ENCODE assay signal across 14 cellular contexts in the genomic region with DNA sequence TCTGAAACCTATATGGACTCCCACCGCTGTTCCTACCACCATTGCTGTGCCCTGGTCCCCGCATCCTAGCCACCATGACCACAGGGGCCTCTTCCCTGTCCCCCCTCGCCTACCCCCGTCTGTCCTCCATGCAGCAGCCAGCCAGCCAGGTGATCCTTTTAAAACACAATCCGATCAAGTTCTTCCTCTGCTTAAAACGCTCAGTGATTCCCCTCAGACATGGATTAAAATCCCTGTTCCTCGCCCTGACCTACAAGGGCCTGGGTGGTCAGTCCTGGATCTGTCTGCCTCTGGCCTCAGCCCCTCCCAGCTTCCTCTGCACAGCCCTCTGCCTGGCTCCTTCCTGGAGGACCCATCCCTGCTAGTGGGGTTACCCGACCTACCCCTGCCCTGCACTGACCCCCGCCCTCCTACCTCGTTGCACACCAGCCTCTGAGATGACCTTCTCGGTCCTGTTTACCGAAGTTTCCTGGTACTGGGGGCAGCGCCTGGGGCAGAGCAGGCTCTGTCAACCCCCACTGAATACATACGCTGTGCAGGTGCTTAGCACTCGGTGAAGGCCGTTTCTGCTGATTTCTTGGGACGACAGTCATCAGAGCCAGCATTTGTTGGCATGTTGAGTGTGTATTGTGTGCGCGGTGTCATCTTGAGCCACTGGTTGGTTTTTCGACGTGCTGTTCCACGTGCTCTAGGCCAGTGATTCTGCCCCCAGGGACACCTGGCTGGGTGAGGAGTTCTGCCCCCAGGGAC. TPM values are rescaled to one million over a fixed set of nuclear protein-coding genes. Genes with fewer than 3 reads are reported as not detected.
DNase-seq lines count a peak whose midpoint lies in the region; ATAC-seq and TF ChIP-seq lines count a peak whose summit lies in the region.
"Had no signal": no experiment of that assay in that cellular context is flagged by ENCODE, and none has a peak within 500 bp of the region (broad histone marks: within the 10 kb centered on the region; RNA-seq: fewer than 3 reads in every experiment).

No MANE protein-coding gene starts in this region.

- H3K27ac ChIP-seq in temporal lobe (ENCODE audit: low read depth, low read length): peak overlapping the region; percentile 95
- H3K27ac ChIP-seq: prostate gland had no signal

- no peaks in the 10 kb centered on the region for H3K36me3 Mint-ChIP-seq in activated naive CD8-positive, alpha-beta T cell treated with anti-CD3 and anti-CD28 coated beads for 36 hours
- peaks cover 3% of the 10 kb centered on the region for H3K36me3 Mint-ChIP-seq in activated naive CD8-positive, alpha-beta T cell treated with anti-CD3 and anti-CD28 coated beads, Interleukin-2, amount 50 U/mL, for 24 hours (ENCODE audit: low read depth)

- ATAC-seq in activated naive CD8-positive, alpha-beta T cell treated with anti-CD3 and anti-CD28 coated beads, Interleukin-2, amount 50 U/mL, for 24 hours: no peak
- no peak for ATAC-seq in omental fat pad (ENCODE audit: low FRiP score)
- ATAC-seq: Right ventricle myocardium inferior had no signal

- no peak overlapping the region for H3K27ac Mint-ChIP-seq in activated naive CD8-positive, alpha-beta T cell treated with anti-CD3 and anti-CD28 coated beads for 36 hours
- H3K27ac Mint-ChIP-seq in activated naive CD8-positive, alpha-beta T cell treated with anti-CD3 and anti-CD28 coated beads, Interleukin-2, amount 50 U/mL, for 24 hours: no peak overlapping the region
- H3K27ac Mint-ChIP-seq: activated CD4-positive, alpha-beta memory T cell treated with anti-CD3 and anti-CD28 coated beads, Interleukin-2, amount 10 ng/mL, durations not matched to agents 7 days and 5 days; mesothelial cell of epicardium had no signal

- no peak for TF ChIP-seq CTCF in omental fat pad (IDR thresholded peaks at IDR 0.05)

- peak overlapping the region; percentile 42 for H3K4me3 Mint-ChIP-seq in activated naive CD8-positive, alpha-beta T cell treated with anti-CD3 and anti-CD28 coated beads for 36 hours
- H3K4me3 Mint-ChIP-seq in activated naive CD8-positive, alpha-beta T cell treated with anti-CD3 and anti-CD28 coated beads, Interleukin-2, amount 50 U/mL, for 24 hours: no peak overlapping the region
- H3K4me3 Mint-ChIP-seq: activated CD4-positive, alpha-beta memory T cell treated with anti-CD3 and anti-CD28 coated beads, Interleukin-2, amount 10 ng/mL, durations not matched to agents 7 days and 5 days; mesothelial cell of epicardium had no signal

- no peak for DNase-seq in activated naive CD8-positive, alpha-beta T cell treated with anti-CD3 and anti-CD28 coated beads for 36 hours
- no peak for DNase-seq in activated naive CD8-positive, alpha-beta T cell treated with anti-CD3 and anti-CD28 coated beads, Interleukin-2, amount 50 U/mL, for 24 hours
- DNase-seq in epidermal melanocyte (ENCODE audit: insufficient read length, low spot score): peak; percentile 4
- DNase-seq in NCI-H446 (lab: John Stamatoyannopoulos, UW): no peak
- DNase-seq in omental fat pad (ENCODE audit: low spot score): no peak
- DNase-seq: activated CD4-positive, alpha-beta memory T cell treated with anti-CD3 and anti-CD28 coated beads, Interleukin-2, amount 10 ng/mL, durations not matched to agents 7 days and 5 days; NCI-H510A treated with DMSO at 0.1 percent for 48 hours; stimulated activated CD4-positive, alpha-beta T cell treated with anti-CD3 and anti-CD28 coated beads, Interleukin-1b, Interleukin-23, amount 100 ng/mL, for 48 hours had no signal

- H3K4me1 Mint-ChIP-seq in activated naive CD8-positive, alpha-beta T cell treated with anti-CD3 and anti-CD28 coated beads for 36 hours: peaks cover 26% of the 10 kb centered on the region
- peaks cover 20% of the 10 kb centered on the region for H3K4me1 Mint-ChIP-seq in activated naive CD8-positive, alpha-beta T cell treated with anti-CD3 and anti-CD28 coated beads, Interleukin-2, amount 50 U/mL, for 24 hours

- peaks cover 14% of the 10 kb centered on the region for H3K27me3 Mint-ChIP-seq in activated naive CD8-positive, alpha-beta T cell treated with anti-CD3 and anti-CD28 coated beads for 36 hours
- H3K27me3 Mint-ChIP-seq in activated naive CD8-positive, alpha-beta T cell treated with anti-CD3 and anti-CD28 coated beads, Interleukin-2, amount 50 U/mL, for 24 hours: peaks cover 8% of the 10 kb centered on the region

- no peaks in the 10 kb centered on the region for H3K9me3 Mint-ChIP-seq in activated naive CD8-positive, alpha-beta T cell treated with anti-CD3 and anti-CD28 coated beads for 36 hours
- H3K9me3 Mint-ChIP-seq in activated naive CD8-positive, alpha-beta T cell treated with anti-CD3 and anti-CD28 coated beads, Interleukin-2, amount 50 U/mL, for 24 hours: no peaks in the 10 kb centered on the region
- H3K9me3 Mint-ChIP-seq: activated CD4-positive, alpha-beta memory T cell treated with anti-CD3 and anti-CD28 coated beads, Interleukin-2, amount 10 ng/mL, durations not matched to agents 7 days and 5 days; activated naive CD4-positive, alpha-beta T cell treated with anti-CD3 and anti-CD28 coated beads for 36 hours; mesothelial cell of epicardium had no signal

RNA-seq across cellular contexts. Expression of gene LENG8, which starts 14.7 kb away (rescaled TPM):
- total RNA-seq in activated naive CD8-positive, alpha-beta T cell treated with anti-CD3 and anti-CD28 coated beads for 36 hours: 100 to 1,000 TPM; 101 to 108 TPM
- total RNA-seq in temporal lobe (22.6 TPM), omental fat pad (100 to 1,000 TPM in 2 of 4 donors, 10 to 100 TPM in 2; 79.5 to 160 (median 112) TPM)

RNA-seq across cellular contexts. Expression of gene TTYH1, which starts 19.0 kb away (rescaled TPM):
- total RNA-seq in activated naive CD8-positive, alpha-beta T cell treated with anti-CD3 and anti-CD28 coated beads for 36 hours: 1 to 10 TPM in 1 of 2 experiments, under 1 TPM in 1; 0.98 to 1.8 TPM
- total RNA-seq in temporal lobe (79.7 TPM), omental fat pad (under 1 TPM in 2 of 4 donors, not detected in 2; 0.28 to 0.84 TPM)
- total RNA-seq: activated naive CD4-positive, alpha-beta T cell treated with anti-CD3 and anti-CD28 coated beads for 36 hours; chondrocyte had no signal

RNA-seq across cellular contexts. Expression of gene LENG9, which starts 29.3 kb away (rescaled TPM):
- total RNA-seq in activated naive CD8-positive, alpha-beta T cell treated with anti-CD3 and anti-CD28 coated beads for 36 hours: 1 to 10 TPM; 4.3 to 4.9 TPM
- total RNA-seq in temporal lobe (2.7 TPM), omental fat pad (1 to 10 TPM; 6.6 to 9.1 (median 7.8) TPM)

RNA-seq across cellular contexts. Expression of gene CDC42EP5, which starts 38.8 kb away (rescaled TPM):
- under 1 TPM in 1 of 2 experiments, not detected in 1; 0.34 TPM for total RNA-seq in activated naive CD8-positive, alpha-beta T cell treated with anti-CD3 and anti-CD28 coated beads for 36 hours
- total RNA-seq in temporal lobe (1.7 TPM), omental fat pad (10 to 100 TPM; 12.1 to 24.1 (median 17.4) TPM)
- total RNA-seq: activated CD4-positive, alpha-beta memory T cell treated with anti-CD3 and anti-CD28 coated beads, Interleukin-2, amount 10 ng/mL, durations not matched to agents 7 days and 5 days; activated naive CD4-positive, alpha-beta T cell treated with anti-CD3 and anti-CD28 coated beads for 36 hours had no signal

Comparison
In these comparisons a context has a peak if more than half of its experiments do, and no peak if none do; other contexts are left out.
1. RNA of gene TTYH1, which starts 19.0 kb away (total RNA-seq): 79.7 TPM in temporal lobe (single experiment); 0.98 to 1.8 TPM in activated naive CD8-positive, alpha-beta T cell treated with anti-CD3 and anti-CD28 coated beads for 36 hours and 0.28 to 0.84 TPM in omental fat pad; every median in the first group is over 10 times any median in the second.